17 cellular contexts compared by ENCODE assay signal in the genomic region with DNA sequence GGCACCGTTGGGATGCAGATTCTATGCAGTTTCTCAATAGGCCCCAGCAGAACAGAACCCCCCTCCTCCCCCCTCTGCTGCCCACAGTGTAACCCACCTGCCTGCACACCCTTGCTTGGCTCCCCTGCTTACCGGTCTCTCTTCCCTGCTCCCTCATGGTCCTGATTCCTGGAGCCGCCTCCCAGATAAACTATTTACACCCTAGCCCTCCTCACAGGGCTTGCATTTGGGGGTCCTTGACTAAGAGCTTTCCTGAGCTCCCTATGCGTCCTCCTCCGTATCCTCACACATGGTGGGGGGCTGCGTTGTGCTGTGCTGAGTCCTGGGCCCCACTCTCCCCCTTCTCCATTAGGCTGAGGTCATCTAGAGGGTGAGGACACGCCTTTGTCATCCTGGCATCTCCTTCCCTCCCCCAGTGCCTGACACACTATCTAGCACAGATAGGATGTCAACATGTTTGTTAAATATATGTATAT.
DNase-seq lines count a peak whose midpoint lies in the region; ATAC-seq and TF ChIP-seq lines count a peak whose summit lies in the region.
"Had no signal": no experiment of that assay in that cellular context is flagged by ENCODE, and none has a peak within 500 bp of the region (broad histone marks: within the 10 kb centered on the region; RNA-seq: fewer than 3 reads in every experiment).

No MANE protein-coding gene starts in this region.

- ATAC-seq in GM18907 (IDR thresholded peaks at IDR 0.05; ENCODE audit: unreplicated experiment), result no peak
- ATAC-seq: Right ventricle myocardium inferior had no signal

- H3K4me3 Mint-ChIP-seq in nephron progenitor cell (peak overlapping the region; percentile 6), type B pancreatic cell (no peak overlapping the region), neural progenitor cell (no peak overlapping the region)

- H3K9me3 Mint-ChIP-seq in nephron progenitor cell (peaks cover 23% of the 10 kb centered on the region), type B pancreatic cell (no peaks in the 10 kb centered on the region), neural progenitor cell (peaks cover 6% of the 10 kb centered on the region)

- no peak overlapping the region for H2AFZ ChIP-seq in neural progenitor cell (replicated peaks)
- H2AFZ ChIP-seq: PC-9 had no signal

- H3K9me3 ChIP-seq in neural progenitor cell (ENCODE audit: low read depth), result no peaks in the 10 kb centered on the region
- H3K9me3 ChIP-seq: SJCRH30 had no signal

- no peaks in the 10 kb centered on the region for H3K36me3 ChIP-seq in neural progenitor cell
- H3K36me3 ChIP-seq: BLaER1, SJCRH30 had no signal

- TF ChIP-seq CTCF in GM10248 (IDR thresholded peaks at IDR 0.05; ENCODE audit: control extremely low read depth, extremely low read depth, low read depth, missing control alignments), result no peak
- no peak for TF ChIP-seq CTCF in nephron progenitor cell (IDR thresholded peaks at IDR 0.05)
- no peak for TF ChIP-seq CTCF in type B pancreatic cell (conservative IDR thresholded peaks at IDR 0.05)
- no peak for TF ChIP-seq CTCF in neural progenitor cell (IDR thresholded peaks at IDR 0.05)

- peaks cover 4% of the 10 kb centered on the region for H3F3A ChIP-seq in neural progenitor cell (ENCODE audit: low read depth)

- H3K36me3 Mint-ChIP-seq in nephron progenitor cell (ENCODE audit: low read depth) (no peaks in the 10 kb centered on the region), type B pancreatic cell (no peaks in the 10 kb centered on the region), neural progenitor cell (no peaks in the 10 kb centered on the region)
- H3K36me3 Mint-ChIP-seq: CD4-positive, CD25-positive, alpha-beta regulatory T cell had no signal

- DNase-seq in GM10248 (ENCODE audit: extremely low spot score), result peak; percentile 3
- peak; percentile 34 for DNase-seq in ecto neural progenitor cell (ENCODE audit: low spot score)
- no peak for DNase-seq in nephron progenitor cell
- DNase-seq in type B pancreatic cell (ENCODE audit: extremely low spot score, unreplicated experiment), result peak; percentile 57
- no peak for DNase-seq in NCI-H82 (lab: John Stamatoyannopoulos, UW)
- DNase-seq in neural progenitor cell (ENCODE audit: low spot score), result no peak
- DNase-seq: CD4-positive, CD25-positive, alpha-beta regulatory T cell; GOT3; HCEC 1CT; MM.1S; NCI-H526; PC-9; SJCRH30 had no signal

- no peaks in the 10 kb centered on the region for H3K79me2 ChIP-seq in neural progenitor cell (ENCODE audit: low read depth)

- peaks cover 43% of the 10 kb centered on the region for H3K4me1 Mint-ChIP-seq in nephron progenitor cell
- no peaks in the 10 kb centered on the region for H3K4me1 Mint-ChIP-seq in type B pancreatic cell (ENCODE audit: unreplicated experiment)
- peaks cover 18% of the 10 kb centered on the region for H3K4me1 Mint-ChIP-seq in neural progenitor cell
- H3K4me1 Mint-ChIP-seq: CD4-positive, CD25-positive, alpha-beta regulatory T cell had no signal

- peaks cover 34% of the 10 kb centered on the region for H3K4me1 ChIP-seq in neural progenitor cell
- H3K4me1 ChIP-seq: SJCRH30 had no signal

- H4K20me1 ChIP-seq in neural progenitor cell (ENCODE audit: low read depth), result no peaks in the 10 kb centered on the region
- H4K20me1 ChIP-seq: BLaER1 had no signal

- H3K27ac ChIP-seq in neural progenitor cell, result no peak overlapping the region
- H3K27ac ChIP-seq: BLaER1, KMS-11, PC-9, SJCRH30 had no signal

- POLR2A ChIA-PET in GM10248 (lab: Yijun Ruan, JAX), result no interaction called here

- H3K27me3 Mint-ChIP-seq in nephron progenitor cell (ENCODE audit: low read depth, poor library complexity) (peaks cover 22% of the 10 kb centered on the region), type B pancreatic cell (peaks cover 34% of the 10 kb centered on the region), neural progenitor cell (ENCODE audit: insufficient read depth, low read depth) (peaks cover 14% of the 10 kb centered on the region)

- H3K9ac ChIP-seq in neural progenitor cell, result no peak overlapping the region
- H3K9ac ChIP-seq: BLaER1, KMS-11 had no signal

- no peak overlapping the region for H3K4me2 ChIP-seq in neural progenitor cell
- H3K4me2 ChIP-seq: KMS-11, PC-9 had no signal

- H3K4me3 ChIP-seq in neural progenitor cell, result no peak overlapping the region
- H3K4me3 ChIP-seq: BLaER1, PC-9, SJCRH30 had no signal

- H3K27ac Mint-ChIP-seq in nephron progenitor cell (no peak overlapping the region), type B pancreatic cell (no peak overlapping the region), neural progenitor cell (no peak overlapping the region)
- H3K27ac Mint-ChIP-seq: CD4-positive, CD25-positive, alpha-beta regulatory T cell had no signal

- CTCF ChIA-PET in GM10248 (lab: Yijun Ruan, JAX), result interaction anchor here (1.8 kb wide), 1 partner anchor 9 kb away, joined by 4 read pairs; no protein-coding TSS in a partner anchor

- no peaks in the 10 kb centered on the region for H3K27me3 ChIP-seq in neural progenitor cell
- H3K27me3 ChIP-seq: BLaER1 had no signal

Comparison
In these comparisons a context has a peak if more than half of its experiments do, and no peak if none do; other contexts are left out.
1. DNase-seq: peak in GM10248 (single experiment), ecto neural progenitor cell (single experiment) and type B pancreatic cell (single experiment); none in nephron progenitor cell (single experiment), NCI-H82 (single experiment) and neural progenitor cell (single experiment).